7 cellular contexts compared by ENCODE assay signal in the genomic region with DNA sequence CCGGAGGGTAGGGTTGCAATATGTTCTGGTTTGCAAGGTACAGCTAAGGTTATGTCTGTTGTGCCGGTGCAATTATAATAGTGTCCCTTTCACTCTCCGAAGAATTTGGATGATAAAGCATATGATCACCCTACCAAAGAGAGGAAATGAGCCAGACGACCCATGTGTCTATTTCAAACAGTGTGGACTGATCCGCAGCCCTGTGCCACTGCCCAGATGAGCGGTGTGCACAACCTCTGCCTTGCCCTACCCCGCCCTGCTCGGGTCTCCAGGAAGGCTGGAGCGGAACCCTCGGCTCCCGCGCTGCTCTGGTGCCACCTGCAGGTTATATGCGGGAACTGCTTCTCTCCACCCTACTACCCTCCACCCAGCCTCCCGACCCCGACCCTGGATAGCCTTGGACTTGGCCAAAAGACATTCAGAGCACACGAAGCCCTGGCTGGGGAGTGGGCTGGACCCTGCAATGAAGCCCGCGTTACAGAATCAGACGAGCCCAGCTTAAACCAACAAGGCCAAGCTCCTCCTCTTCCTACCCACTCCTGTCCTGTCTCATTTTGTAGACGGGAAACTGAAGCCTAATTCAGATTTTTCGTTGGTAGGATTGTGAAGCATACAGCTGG.
DNase-seq lines count a peak whose midpoint lies in the region; ATAC-seq and TF ChIP-seq lines count a peak whose summit lies in the region.

No MANE protein-coding gene starts in this region.

- H3K9ac ChIP-seq in fibroblast of lung (ENCODE audit: insufficient read depth, low read length) = no peak overlapping the region
- H3K9ac ChIP-seq in neuronal stem cell (ENCODE audit: low read depth, low read length, poor library complexity) = no peak overlapping the region

- no peak overlapping the region for H2BK120ac ChIP-seq in neuronal stem cell (ENCODE audit: low read depth, low read length)

- intact Hi-C loops in stomach (cut with DNase I; ENCODE audit: low total_unique reads) = loop anchor here (2.0 kb wide), 1 partner anchor 91 kb away; no protein-coding TSS in a partner anchor

- H3K23ac ChIP-seq in neuronal stem cell (ENCODE audit: low read depth, low read length, poor library complexity) = no peak overlapping the region

- ATAC-seq in HG03571 (IDR thresholded peaks at IDR 0.05; ENCODE audit: unreplicated experiment) = peak; percentile 68

- H3K27ac ChIP-seq in fibroblast of lung (ENCODE audit: insufficient read depth, low read length) = no peak overlapping the region
- H3K27ac ChIP-seq in neuronal stem cell (replicated peaks; ENCODE audit: low read length) = no peak overlapping the region
- H3K27ac ChIP-seq in stomach = no peak overlapping the region

- H3K14ac ChIP-seq in neuronal stem cell (ENCODE audit: low read length) = no peak overlapping the region

- TF ChIP-seq POLR2A in stomach (IDR thresholded peaks at IDR 0.05) = no peak

- no peak overlapping the region for H4K8ac ChIP-seq in neuronal stem cell (ENCODE audit: low read depth, low read length)

- H3K18ac ChIP-seq in neuronal stem cell (ENCODE audit: low read length) = no peak overlapping the region

- no peak for TF ChIP-seq EP300 in stomach (IDR thresholded peaks at IDR 0.05)

- H2AFZ ChIP-seq in fibroblast of lung (ENCODE audit: low read length) (no peak overlapping the region), neuronal stem cell (ENCODE audit: low read length) (no peak overlapping the region)

- H3K27me3 ChIP-seq in fibroblast of lung (ENCODE audit: control insufficient read depth, insufficient read depth, low read length) (peaks cover 4% of the 10 kb centered on the region), neuronal stem cell (ENCODE audit: control insufficient read depth in 3 of 3, insufficient read depth in 3 of 3, low read depth in 1 of 3, low read length in 3 of 3) (peaks cover 0 to 27% (median 4%) of the 10 kb centered on the region in 3 experiments), stomach (peaks cover 0 to 35% (median 4%) of the 10 kb centered on the region in 3 donors)

- no peaks in the 10 kb centered on the region for H3K36me3 ChIP-seq in fibroblast of lung (ENCODE audit: control insufficient read depth, insufficient read depth, low read length)
- no peaks in the 10 kb centered on the region for H3K36me3 ChIP-seq in neuronal stem cell (replicated peaks in 1 of 2; ENCODE audit: control insufficient read depth in 2 of 2, insufficient read depth in 2 of 2, low read length in 2 of 2)
- no peaks in the 10 kb centered on the region for H3K36me3 ChIP-seq in stomach

- H3K9me3 ChIP-seq in fibroblast of lung (ENCODE audit: control insufficient read depth, insufficient read depth, low read depth, low read length) (no peaks in the 10 kb centered on the region), neuronal stem cell (replicated peaks in 1 of 2; ENCODE audit: control insufficient read depth in 2 of 2, insufficient read depth in 1 of 2, low read depth in 1 of 2, low read length in 2 of 2) (no peaks in the 10 kb centered on the region), stomach (peaks cover 0 to under 1% (median 0%) of the 10 kb centered on the region in 4 donors)

- no peak overlapping the region for H4K91ac ChIP-seq in neuronal stem cell (ENCODE audit: low read depth, low read length, poor library complexity)

- H3K4me1 ChIP-seq in fibroblast of lung (ENCODE audit: control insufficient read depth, extremely low read depth, insufficient read depth, low read length) = no peaks in the 10 kb centered on the region
- no peaks in the 10 kb centered on the region for H3K4me1 ChIP-seq in neuronal stem cell (ENCODE audit: control insufficient read depth in 2 of 2, insufficient read depth in 1 of 2, low read depth in 1 of 2, low read length in 2 of 2)
- peaks cover 0 to 10% (median 6%) of the 10 kb centered on the region in 4 donors for H3K4me1 ChIP-seq in stomach

- no peak overlapping the region for H3K4ac ChIP-seq in neuronal stem cell (ENCODE audit: low read length)

- no peaks in the 10 kb centered on the region for H4K20me1 ChIP-seq in fibroblast of lung (ENCODE audit: control insufficient read depth, extremely low read depth, insufficient read depth, low read length)

- peak; percentile 94 for TF ChIP-seq CTCF in GM12872 (IDR thresholded peaks at IDR 0.05; ENCODE audit: insufficient read depth, low read depth, low read length)
- peak; percentile 80 to 83 for TF ChIP-seq CTCF in fibroblast of lung (conservative IDR thresholded peaks at IDR 0.05 in 1 of 2, IDR thresholded peaks at IDR 0.05 in 1 of 2; ENCODE audit: low read depth in 1 of 2, low read length in 2 of 2)
- TF ChIP-seq CTCF in stomach (IDR thresholded peaks at IDR 0.05) = peak in 5 of 7 experiments; percentile 61 to 92 (median 86)

- no peaks in the 10 kb centered on the region for H3K79me2 ChIP-seq in fibroblast of lung (ENCODE audit: control insufficient read depth, insufficient read depth, low read length)

- H3K4me2 ChIP-seq in fibroblast of lung (ENCODE audit: extremely low read depth, insufficient read depth, low read length) (no peak overlapping the region), neuronal stem cell (ENCODE audit: insufficient read depth, low read length, poor library complexity, severe bottlenecking) (no peak overlapping the region)

- WGBS in neuronal stem cell (ENCODE audit: extremely low coverage in 2 of 2, insufficient read length in 2 of 2, insufficient replicate concordance in 1 of 2), 2 donors = no CpG with 5 or more reads among the region's 21 CpGs
- WGBS in stomach, 5 donors = 5 to 13% (median 7%) methylated on average over 18 to 21 of the region's 21 CpGs

- H2BK5ac ChIP-seq in neuronal stem cell (ENCODE audit: low read length) = no peak overlapping the region

- no peak overlapping the region for H2BK15ac ChIP-seq in neuronal stem cell (ENCODE audit: low read length)

- H3K4me3 ChIP-seq in fibroblast of lung (replicated peaks in 1 of 4; ENCODE audit: control extremely low read depth in 1 of 4, insufficient read depth in 1 of 4, low read depth in 3 of 4, low read length in 4 of 4) (peak overlapping the region in 1 of 4 experiments; percentile 38), neuronal stem cell (ENCODE audit: low read length in 2 of 2) (no peak overlapping the region), stomach (peak overlapping the region in 2 of 4 donors; percentile 15 to 29)

- H3K79me1 ChIP-seq in neuronal stem cell (ENCODE audit: low read depth, low read length) = no peaks in the 10 kb centered on the region

- peak; percentile 81 to 83 for DNase-seq in activated T-cell treated with anti-CD3 and anti-CD28 coated beads, Interleukin-2, amount 50 U/mL, for 48 hours
- peak in 1 of 2 donors; percentile 26 for DNase-seq in fibroblast of lung (ENCODE audit: low read depth in 2 of 2)
- peak; percentile 67 for DNase-seq in neuronal stem cell (ENCODE audit: low spot score)
- peak; percentile 78 for DNase-seq in stomach

- H2AK5ac ChIP-seq in neuronal stem cell (ENCODE audit: low read depth, low read length) = no peak overlapping the region

- no peak overlapping the region for H2BK12ac ChIP-seq in neuronal stem cell (ENCODE audit: low read length)

TF ChIP-seq in PFSK-1, 5 proteins besides CTCF, POLR2A, EP300 and RAD21:
- TF ChIP-seq SIN3A (IDR thresholded peaks at IDR 0.05; ENCODE audit: borderline replicate concordance, insufficient read depth, low read length) = no peak
- peak; percentile 28 for TF ChIP-seq FOXP2 (optimal IDR thresholded peaks at IDR 0.05; ENCODE audit: borderline replicate concordance, extremely low read depth, extremely low read length, insufficient read depth)
